Comparison of ENCODE assay signal across 9 cellular contexts in genomic region chr12:67068773-67069450, GRCh38.
DNase-seq lines count a peak whose midpoint lies in the region; ATAC-seq, FAIRE-seq and TF ChIP-seq lines count a peak whose summit lies in the region.
"Had no signal": no experiment of that assay in that cellular context is flagged by ENCODE, and none has a peak within 500 bp of the region (broad histone marks: within the 10 kb centered on the region; RNA-seq: fewer than 3 reads in every experiment).

No MANE protein-coding gene starts in this region.

- no peak for TF ChIP-seq POLR2A in endothelial cell of umbilical vein (IDR thresholded peaks at IDR 0.05; ENCODE audit: low read depth, low read length)
- TF ChIP-seq POLR2A in transverse colon (IDR thresholded peaks at IDR 0.05) = no peak

- H3K4me3 ChIP-seq in endothelial cell of umbilical vein (replicated peaks in 1 of 3; ENCODE audit: insufficient read depth in 1 of 3, low read depth in 1 of 3, low read length in 3 of 3) = peak overlapping the region in 1 of 3 experiments; percentile 36
- peak overlapping the region; percentile 73 to 92 (median 84) for H3K4me3 ChIP-seq in transverse colon

- no peaks in the 10 kb centered on the region for H3K79me2 ChIP-seq in endothelial cell of umbilical vein (ENCODE audit: control insufficient read depth, insufficient read depth, low read length)

- TF ChIP-seq CTCF in endothelial cell of umbilical vein (IDR thresholded peaks at IDR 0.05; ENCODE audit: extremely low read depth in 1 of 2, insufficient read depth in 1 of 2, low read depth in 1 of 2, low read length in 2 of 2) = no peak
- TF ChIP-seq CTCF in transverse colon (IDR thresholded peaks at IDR 0.05) = no peak

- in situ Hi-C loops in transverse colon (cut with MboI; ENCODE audit: low pct_ligation_motif_present in 1 of 4, low pct_unique_long_range_greater_than_20kb in 1 of 4, low sequenced_read_pairs in 3 of 4) = no loop called here

- H3K4me2 ChIP-seq in endothelial cell of umbilical vein (ENCODE audit: insufficient read depth, low read length) = peak overlapping the region; percentile 4

- 2% methylated on average over 20 of the region's 81 CpGs; no CpG with 5 or more reads in 1 of the 2 donors for WGBS in transverse colon (ENCODE audit: low coverage in 1 of 2), 2 donors

- POLR2A ChIA-PET in endothelial cell of umbilical vein (lab: Charles Lee) = no interaction called here

- H3K9me3 ChIP-seq in endothelial cell of umbilical vein (replicated peaks; ENCODE audit: control insufficient read depth, insufficient read depth, low read length) (no peaks in the 10 kb centered on the region), transverse colon (no peaks in the 10 kb centered on the region)

- dilution Hi-C loops in endothelial cell of umbilical vein (cut with MboI; ENCODE audit: extremely low pct_ligation_motif_present, low sequenced_read_pairs) = no loop called here

- DNase-seq in NCI-H1436 (lab: John Stamatoyannopoulos, UW) (peak; percentile 57), NCI-H1436 treated with DMSO at 0.1 percent for 48 hours (lab: John Stamatoyannopoulos, UW) (no peak), NCI-H146 treated with DMSO at 0.1 percent for 48 hours (lab: John Stamatoyannopoulos, UW; ENCODE audit: unreplicated experiment) (peak; percentile 71), endothelial cell of umbilical vein (ENCODE audit: low read depth, low spot score) (peak; percentile 41), myocyte (ENCODE audit: low read depth) (peak; percentile 37), transverse colon (peak; percentile 64)
- DNase-seq in activated CD4-positive, alpha-beta T cell treated with anti-CD3 and anti-CD28 coated beads, Interleukin-2, amount 50 U/mL, for 48 hours = peak; percentile 43 to 44

- H3K27ac ChIP-seq in endothelial cell of umbilical vein (ENCODE audit: insufficient read depth, low read depth, low read length) (no peak overlapping the region), transverse colon (peak overlapping the region; percentile 86 to 92 (median 89))

- peaks cover 2% of the 10 kb centered on the region for H3K4me1 ChIP-seq in endothelial cell of umbilical vein (ENCODE audit: control insufficient read depth, extremely low read depth, insufficient read depth, low read length)
- peaks cover 0 to 23% (median 3%) of the 10 kb centered on the region in 4 donors for H3K4me1 ChIP-seq in transverse colon

- peak overlapping the region; percentile 31 for H2AFZ ChIP-seq in endothelial cell of umbilical vein (ENCODE audit: low read depth, low read length)

- H3K36me3 ChIP-seq in endothelial cell of umbilical vein (ENCODE audit: control insufficient read depth in 2 of 2, extremely low read depth in 1 of 2, insufficient read depth in 2 of 2, low read length in 2 of 2) (no peaks in the 10 kb centered on the region), transverse colon (no peaks in the 10 kb centered on the region)

- no peak for FAIRE-seq in endothelial cell of umbilical vein (lab: Jason Lieb, UNC)
- FAIRE-seq: G401.6 had no signal

- no TSS peak for BruUV-seq in endothelial cell of umbilical vein (replicated peaks; lab: Mats Ljungman, UMichigan)

- peaks cover 25 to 35% of the 10 kb centered on the region in 2 experiments for H3K27me3 ChIP-seq in endothelial cell of umbilical vein (ENCODE audit: control insufficient read depth in 2 of 2, insufficient read depth in 2 of 2, low read length in 2 of 2)
- H3K27me3 ChIP-seq in transverse colon = peaks cover 29% of the 10 kb centered on the region

- no peaks in the 10 kb centered on the region for H4K20me1 ChIP-seq in endothelial cell of umbilical vein (replicated peaks; ENCODE audit: control insufficient read depth, extremely low read depth, insufficient read depth, low read length)

- no peak overlapping the region for H3K9ac ChIP-seq in endothelial cell of umbilical vein (replicated peaks; ENCODE audit: extremely low read depth, insufficient read depth, low read length)

- ATAC-seq in HG02610 (IDR thresholded peaks at IDR 0.05; ENCODE audit: unreplicated experiment) = peak; percentile 54

- intact Hi-C loops in endothelial cell of umbilical vein (cut with micrococcal nuclease) (loop anchor here (5.0 kb wide), 1 partner anchor 198 kb away; the partner anchor contains the start of gene CAND1), transverse colon (cut with DNase I; ENCODE audit: low total_unique reads) (no loop called here)

- H3K9me1 ChIP-seq in endothelial cell of umbilical vein (replicated peaks; ENCODE audit: control insufficient read depth, extremely low read depth, insufficient read depth, low read length) = no peaks in the 10 kb centered on the region

- no peak for TF ChIP-seq EP300 in transverse colon (IDR thresholded peaks at IDR 0.05; ENCODE audit: low read depth)

- CTCF ChIA-PET in endothelial cell of umbilical vein (lab: Charles Lee) = interaction anchor here (0.7 to 0.8 kb wide), 2 partner anchors 199 to 266 kb away, joined by 3 to 4 read pairs; no protein-coding TSS in a partner anchor

TF ChIP-seq in endothelial cell of umbilical vein, 7 proteins besides CTCF, POLR2A, EP300 and RAD21:
- no peak for TF ChIP-seq EZH2 (IDR thresholded peaks at IDR 0.05; ENCODE audit: borderline replicate concordance, low read depth, low read length, severe bottlenecking)
- TF ChIP-seq JUN (IDR thresholded peaks at IDR 0.05; ENCODE audit: borderline replicate concordance, insufficient read depth, insufficient read length, low read depth) = no peak
- no peak for TF ChIP-seq FOS (IDR thresholded peaks at IDR 0.05; ENCODE audit: borderline replicate concordance, insufficient read depth, low read length)
- no peak for TF ChIP-seq GATA2 (IDR thresholded peaks at IDR 0.05; ENCODE audit: insufficient read depth, insufficient read length, low read depth, low read length)
- TF ChIP-seq POLR2AphosphoS5 (IDR thresholded peaks at IDR 0.05; ENCODE audit: insufficient read depth, low read depth, low read length) = no peak
- no peak for TF ChIP-seq MYC (IDR thresholded peaks at IDR 0.05; ENCODE audit: low read depth, low read length)
- TF ChIP-seq, protein P1, sequence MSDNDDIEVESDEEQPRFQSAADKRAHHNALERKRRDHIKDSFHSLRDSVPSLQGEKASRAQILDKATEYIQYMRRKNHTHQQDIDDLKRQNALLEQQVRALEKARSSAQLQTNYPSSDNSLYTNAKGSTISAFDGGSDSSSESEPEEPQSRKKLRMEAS (IDR thresholded peaks at IDR 0.05; ENCODE audit: insufficient read depth, insufficient read length) = no peak
